Comparison of ENCODE assay signal across 8 cellular contexts in the genomic region with DNA sequence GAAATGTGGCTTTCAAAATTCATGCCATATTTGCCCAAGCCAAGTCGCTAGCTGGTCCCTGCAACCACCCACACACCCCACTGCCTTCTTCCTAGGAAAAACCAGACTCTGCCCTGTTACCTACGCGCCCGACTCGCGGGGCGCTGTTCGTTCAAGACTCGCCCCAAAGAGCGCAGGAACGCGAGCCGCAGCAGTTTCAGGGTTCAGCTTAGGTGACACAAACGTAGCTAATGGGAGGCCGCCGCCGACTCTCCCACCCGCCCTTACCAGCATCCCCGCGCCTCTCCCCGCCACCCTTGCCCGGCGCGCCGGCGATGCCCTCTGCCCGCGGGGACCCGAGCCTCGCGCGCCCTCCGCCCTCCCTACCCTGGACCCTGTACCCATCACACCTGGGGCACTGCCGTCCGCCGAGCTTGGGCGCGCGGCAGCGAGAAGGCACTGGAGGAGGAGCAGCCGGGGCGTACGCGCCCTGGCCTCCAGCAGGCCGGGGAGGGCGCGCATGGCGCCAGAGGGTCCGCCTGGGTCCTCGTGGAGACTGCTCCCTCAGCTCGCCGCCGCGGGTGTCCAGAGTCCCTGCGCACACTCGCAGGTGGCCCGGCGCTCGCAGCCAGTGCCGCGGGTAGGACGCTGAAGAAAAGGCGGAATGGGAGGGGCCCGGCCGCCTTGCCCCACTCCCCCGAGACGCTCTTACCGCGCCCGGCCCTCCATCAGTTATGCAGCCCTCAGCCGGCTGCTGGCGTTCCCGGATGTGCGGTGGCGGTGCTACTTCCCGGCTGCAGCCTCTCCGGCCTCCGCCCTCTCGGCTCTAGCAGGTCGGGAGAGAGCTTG.
A peak's percentile ranks its signal among the peaks of the same experiment; 100 is the strongest.
DNase-seq lines count a peak whose midpoint lies in the region; ATAC-seq and TF ChIP-seq lines count a peak whose summit lies in the region.

A gene with protein sequence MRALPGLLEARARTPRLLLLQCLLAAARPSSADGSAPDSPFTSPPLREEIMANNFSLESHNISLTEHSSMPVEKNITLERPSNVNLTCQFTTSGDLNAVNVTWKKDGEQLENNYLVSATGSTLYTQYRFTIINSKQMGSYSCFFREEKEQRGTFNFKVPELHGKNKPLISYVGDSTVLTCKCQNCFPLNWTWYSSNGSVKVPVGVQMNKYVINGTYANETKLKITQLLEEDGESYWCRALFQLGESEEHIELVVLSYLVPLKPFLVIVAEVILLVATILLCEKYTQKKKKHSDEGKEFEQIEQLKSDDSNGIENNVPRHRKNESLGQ (minus strand): TSS at position 638 of the 828 bp plus-strand sequence. CDS start 137 bp downstream, at position 501.

- peak within 1 kb of the TSS; percentile 97 for H3K27ac ChIP-seq in KMS-11
- no peak within 1 kb of the TSS for H3K27ac ChIP-seq in iPS-20b (ENCODE audit: low read length)

- H2AFZ ChIP-seq in KMS-11 (ENCODE audit: low read depth) = peak within 1 kb of the TSS; percentile 92

- H3K27me3 ChIP-seq in KMS-11 (ENCODE audit: insufficient read depth, low read depth) = no peaks in the 10 kb centered on the region
- H3K27me3 ChIP-seq in iPS-20b (ENCODE audit: insufficient read depth, low read length) = no peaks in the 10 kb centered on the region

- peak within 1 kb of the TSS; percentile 94 for H3K27ac Mint-ChIP-seq in T-helper 1 cell treated with Interleukin-12 subunit alpha and Interleukin-12 subunit beta and Interleukin-4 antibody, amounts not matched to agents 30 μg/mL and 1 μg/mL, for 36 hours

- H3K4me1 ChIP-seq in KMS-11 (ENCODE audit: low read depth, poor library complexity, severe bottlenecking) = peaks cover 41% of the 10 kb centered on the region
- 0 out of 2 replicates have a peak, but pooled peaks cover 3% of the 10 kb centered on the region for H3K4me1 ChIP-seq in iPS-20b (ENCODE audit: insufficient read depth, low read length)

- peaks cover 22% of the 10 kb centered on the region for H3K36me3 Mint-ChIP-seq in T-helper 1 cell treated with Interleukin-12 subunit alpha and Interleukin-12 subunit beta and Interleukin-4 antibody, amounts not matched to agents 30 μg/mL and 1 μg/mL, for 36 hours (ENCODE audit: low read depth)

- DNase-seq in EL = peak; percentile 29
- peak in 44 of 58 donors; percentile 4 to 56 (median 22) for DNase-seq in anterior cingulate cortex (lab: John Stamatoyannopoulos, UW)
- peak; percentile 59 to 70 for DNase-seq in stimulated activated CD4-positive, alpha-beta T cell treated with anti-CD3 and anti-CD28 coated beads, Interleukin-12 subunit alpha, Interleukin-12 subunit beta, amount 100 ng/mL, for 24 hours (ENCODE audit: low read depth in 2 of 2)
- DNase-seq in foreskin melanocyte = no peak

- H3K9ac ChIP-seq in KMS-11 = peak within 1 kb of the TSS; percentile 95
- H3K9ac ChIP-seq in iPS-20b (ENCODE audit: low read depth, low read length) = peak within 1 kb of the TSS; percentile 72

- no peaks in the 10 kb centered on the region for H4K20me1 ChIP-seq in KMS-11 (ENCODE audit: insufficient read depth)

- peak; percentile 36; the same call in 1 of the 2 replicates for TF ChIP-seq CTCF in KMS-11 (conservative IDR thresholded peaks at IDR 0.05; ENCODE audit: low read depth, low read length)

- H3K4me1 Mint-ChIP-seq in T-helper 1 cell treated with Interleukin-12 subunit alpha and Interleukin-12 subunit beta and Interleukin-4 antibody, amounts not matched to agents 30 μg/mL and 1 μg/mL, for 36 hours (ENCODE audit: low read depth) = peaks cover 52% of the 10 kb centered on the region

- peaks cover 14% of the 10 kb centered on the region for H3K79me2 ChIP-seq in KMS-11 (ENCODE audit: insufficient read depth, low read depth)

- no peaks in the 10 kb centered on the region for H3K27me3 Mint-ChIP-seq in T-helper 1 cell treated with Interleukin-12 subunit alpha and Interleukin-12 subunit beta and Interleukin-4 antibody, amounts not matched to agents 30 μg/mL and 1 μg/mL, for 36 hours (ENCODE audit: low read depth)

- peak within 1 kb of the TSS; percentile 89 for H3K4me3 Mint-ChIP-seq in T-helper 1 cell treated with Interleukin-12 subunit alpha and Interleukin-12 subunit beta and Interleukin-4 antibody, amounts not matched to agents 30 μg/mL and 1 μg/mL, for 36 hours

- H3K9me3 Mint-ChIP-seq in T-helper 1 cell treated with Interleukin-12 subunit alpha and Interleukin-12 subunit beta and Interleukin-4 antibody, amounts not matched to agents 30 μg/mL and 1 μg/mL, for 36 hours = no peaks in the 10 kb centered on the region

- peak within 1 kb of the TSS; percentile 72 for H3K4me2 ChIP-seq in KMS-11

- H3K4me3 ChIP-seq in KMS-11 (IDR thresholded peaks at IDR 0.05; ENCODE audit: insufficient read depth, low read depth, low read length) = no peak within 1 kb of the TSS
- H3K4me3 ChIP-seq in iPS-20b (ENCODE audit: low read length) = peak within 1 kb of the TSS; percentile 69

- H3K36me3 ChIP-seq in KMS-11 (ENCODE audit: insufficient read depth) (no peaks in the 10 kb centered on the region), iPS-20b (ENCODE audit: insufficient read depth, low read depth, low read length) (no peaks in the 10 kb centered on the region)

- peak; percentile 65 for ATAC-seq in GM21529 (IDR thresholded peaks at IDR 0.05; ENCODE audit: unreplicated experiment)

- H3K9me3 ChIP-seq in iPS-20b (ENCODE audit: insufficient read depth, low read depth, low read length) = no peaks in the 10 kb centered on the region
